8 cellular contexts compared by ENCODE assay signal in the genomic region with DNA sequence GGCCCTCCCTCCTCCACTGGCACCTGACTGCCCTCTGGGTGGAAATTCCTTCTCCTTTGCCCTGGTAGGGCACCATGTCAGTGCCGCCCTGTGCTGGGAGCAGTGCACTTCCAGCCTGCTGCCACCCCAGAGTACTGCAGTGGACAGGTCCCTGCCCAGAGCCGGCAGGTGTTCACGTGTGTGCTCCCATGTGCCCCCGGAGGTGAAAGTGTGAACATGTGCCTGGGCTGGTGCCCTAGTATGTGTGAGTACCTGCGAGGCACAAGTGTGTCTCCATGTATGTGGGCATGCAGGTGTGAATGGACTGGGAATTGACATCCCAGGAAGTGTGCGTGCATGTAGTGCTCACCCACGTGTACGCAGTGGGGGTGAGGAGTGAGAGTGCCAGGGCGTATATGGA. TPM values are rescaled to one million over a fixed set of nuclear protein-coding genes. Genes with fewer than 3 reads are reported as not detected.
A peak's percentile ranks its signal among the peaks of the same experiment; 100 is the strongest.
DNase-seq lines count a peak whose midpoint lies in the region; ATAC-seq and TF ChIP-seq lines count a peak whose summit lies in the region.

No MANE protein-coding gene starts in this region.

- peaks cover 33% of the 10 kb centered on the region for H3K4me1 Mint-ChIP-seq in activated CD4-positive, alpha-beta T cell treated with anti-CD3 and anti-CD28 coated beads, Interleukin-2, amount 10 ng/mL, durations not matched to agents 7 days and 5 days
- no peaks in the 10 kb centered on the region for H3K4me1 Mint-ChIP-seq in type B pancreatic cell (ENCODE audit: unreplicated experiment)

- H3K36me3 ChIP-seq in uterus, result no peaks in the 10 kb centered on the region

- H3K27me3 Mint-ChIP-seq in activated CD4-positive, alpha-beta T cell treated with anti-CD3 and anti-CD28 coated beads, Interleukin-2, amount 10 ng/mL, durations not matched to agents 7 days and 5 days, result no peaks in the 10 kb centered on the region
- H3K27me3 Mint-ChIP-seq in type B pancreatic cell, result no peaks in the 10 kb centered on the region

- peak; percentile 74 for DNase-seq in activated effector memory CD4-positive, alpha-beta T cell treated with anti-CD3 and anti-CD28 coated beads, Interleukin-2, amount 50 U/mL, for 16 hours
- no peak for DNase-seq in activated effector memory CD4-positive, alpha-beta T cell treated with Interleukin-2 at 50 U/mL for 16 hours
- peak; percentile 36 for DNase-seq in activated CD4-positive, alpha-beta T cell treated with anti-CD3 and anti-CD28 coated beads, Interleukin-2, amount 10 ng/mL, durations not matched to agents 7 days and 5 days
- peak; percentile 44 for DNase-seq in germinal center (ENCODE audit: low spot score)
- no peak for DNase-seq in type B pancreatic cell (ENCODE audit: extremely low spot score, unreplicated experiment)
- no peak for DNase-seq in uterus
- DNase-seq in globus pallidus (ENCODE audit: low spot score), result no peak

- no peaks in the 10 kb centered on the region for H3K27me3 ChIP-seq in uterus

- CTCF ChIA-PET in activated CD4-positive, alpha-beta T cell treated with anti-CD3 and anti-CD28 coated beads, Interleukin-2, amount 10 ng/mL, durations not matched to agents 7 days and 5 days (lab: Charles Lee), result interaction anchor here (0.6 to 1.9 kb wide), 2 partner anchors 16 to 908 kb away, joined by 3 to 5 read pairs; no protein-coding TSS in a partner anchor

- H3K9me3 Mint-ChIP-seq in activated CD4-positive, alpha-beta T cell treated with anti-CD3 and anti-CD28 coated beads, Interleukin-2, amount 10 ng/mL, durations not matched to agents 7 days and 5 days, result no peaks in the 10 kb centered on the region
- no peaks in the 10 kb centered on the region for H3K9me3 Mint-ChIP-seq in type B pancreatic cell

- intact Hi-C loops in uterus (cut with DNase I; ENCODE audit: low total_unique reads), result no loop called here

- POLR2A ChIA-PET in activated CD4-positive, alpha-beta T cell treated with anti-CD3 and anti-CD28 coated beads, Interleukin-2, amount 10 ng/mL, durations not matched to agents 7 days and 5 days (lab: Charles Lee), result no interaction called here

- no peak overlapping the region for H3K4me3 ChIP-seq in uterus

- TF ChIP-seq CTCF in type B pancreatic cell (conservative IDR thresholded peaks at IDR 0.05) (peak; percentile 54), uterus (IDR thresholded peaks at IDR 0.05) (no peak)

- H3K9me3 ChIP-seq in uterus, result no peaks in the 10 kb centered on the region

- no peak overlapping the region for H3K27ac ChIP-seq in uterus

- TF ChIP-seq POLR2A in uterus (IDR thresholded peaks at IDR 0.05), result no peak

- peak overlapping the region; percentile 72 for H3K27ac Mint-ChIP-seq in activated CD4-positive, alpha-beta T cell treated with anti-CD3 and anti-CD28 coated beads, Interleukin-2, amount 10 ng/mL, durations not matched to agents 7 days and 5 days
- no peak overlapping the region for H3K27ac Mint-ChIP-seq in type B pancreatic cell

- peaks cover 9% of the 10 kb centered on the region for H3K36me3 Mint-ChIP-seq in activated CD4-positive, alpha-beta T cell treated with anti-CD3 and anti-CD28 coated beads, Interleukin-2, amount 10 ng/mL, durations not matched to agents 7 days and 5 days (ENCODE audit: low read depth)
- H3K36me3 Mint-ChIP-seq in type B pancreatic cell, result no peaks in the 10 kb centered on the region

- ATAC-seq in HG02763 (IDR thresholded peaks at IDR 0.05; ENCODE audit: unreplicated experiment), result no peak

- H3K4me3 Mint-ChIP-seq in activated CD4-positive, alpha-beta T cell treated with anti-CD3 and anti-CD28 coated beads, Interleukin-2, amount 10 ng/mL, durations not matched to agents 7 days and 5 days, result peak overlapping the region; percentile 18
- no peak overlapping the region for H3K4me3 Mint-ChIP-seq in type B pancreatic cell

- no peaks in the 10 kb centered on the region for H3K4me1 ChIP-seq in uterus

RNA-seq across cellular contexts. Expression of a gene that starts 29.4 kb away (rescaled TPM):
- 1 to 10 TPM; 1.4 to 2.2 TPM for total RNA-seq in activated CD4-positive, alpha-beta T cell treated with anti-CD3 and anti-CD28 coated beads, Interleukin-2, amount 10 ng/mL, durations not matched to agents 7 days and 5 days
- 4.9 and 7.4 TPM in 2 replicates for total RNA-seq in type B pancreatic cell (ENCODE audit: low replicate concordance)
- 1 to 10 TPM in 3 of 4 donors, under 1 TPM in 1; 0.26 to 9.1 (median 5.5) TPM for total RNA-seq in uterus

RNA-seq across cellular contexts. Expression of a gene that starts 33.4 kb away (rescaled TPM):
- 1 to 10 TPM; 7.3 to 8.4 TPM for total RNA-seq in activated CD4-positive, alpha-beta T cell treated with anti-CD3 and anti-CD28 coated beads, Interleukin-2, amount 10 ng/mL, durations not matched to agents 7 days and 5 days
- total RNA-seq in type B pancreatic cell (ENCODE audit: low replicate concordance) (2.7 and 3.6 TPM in 2 replicates), uterus (10 to 100 TPM in 1 of 4 donors, 1 to 10 TPM in 3; 2.1 to 14.0 (median 4.5) TPM)

Comparison
In these comparisons a context has a peak if more than half of its experiments do, and no peak if none do; other contexts are left out.
1. DNase-seq: peak in activated effector memory CD4-positive, alpha-beta T cell treated with anti-CD3 and anti-CD28 coated beads, Interleukin-2, amount 50 U/mL, for 16 hours (single experiment), activated CD4-positive, alpha-beta T cell treated with anti-CD3 and anti-CD28 coated beads, Interleukin-2, amount 10 ng/mL, durations not matched to agents 7 days and 5 days (single experiment) and germinal center (single experiment); none in activated effector memory CD4-positive, alpha-beta T cell treated with Interleukin-2 at 50 U/mL for 16 hours (single experiment), type B pancreatic cell (single experiment), uterus (0 of 2) and globus pallidus (single experiment).